In the genomic region with DNA sequence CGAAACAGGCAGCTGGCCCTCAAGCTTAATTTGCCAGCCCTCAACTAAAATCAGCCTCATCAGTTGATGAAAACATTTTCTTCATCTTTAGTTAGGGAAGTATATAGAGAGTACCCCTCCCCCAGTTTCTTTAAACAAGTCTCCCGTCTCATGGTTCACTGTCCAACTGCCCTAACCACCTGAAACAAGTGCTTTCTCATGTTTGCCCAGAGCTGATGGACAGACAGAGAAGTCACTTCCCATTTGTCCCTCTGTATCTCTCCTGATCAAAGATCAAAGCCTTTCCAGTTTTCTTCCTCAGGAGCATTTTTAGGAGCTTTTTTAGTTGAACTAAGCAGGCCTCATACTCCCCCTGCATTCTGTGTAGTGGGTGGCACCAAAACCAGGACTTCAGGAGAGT, we compare ENCODE assay signal across 1 cellular context.
A peak's percentile ranks its signal among the peaks of the same experiment; 100 is the strongest.
TF ChIP-seq lines count a peak whose summit lies in the region.

No MANE protein-coding gene starts in this region.

TF ChIP-seq in HepG2, 621 proteins besides CTCF, POLR2A, EP300 and RAD21 (continued from another document and continues in another):
- no peak for TF ChIP-seq SMARCE1 (IDR thresholded peaks at IDR 0.05; ENCODE audit: borderline replicate concordance)
- TF ChIP-seq ASH2L (IDR thresholded peaks at IDR 0.05; ENCODE audit: insufficient read length, low read depth, low read length), result no peak
- TF ChIP-seq ZC3H4 (CRISPR knock-in tag; IDR thresholded peaks at IDR 0.05; ENCODE audit: borderline replicate concordance), result no peak
- TF ChIP-seq, protein P1, sequence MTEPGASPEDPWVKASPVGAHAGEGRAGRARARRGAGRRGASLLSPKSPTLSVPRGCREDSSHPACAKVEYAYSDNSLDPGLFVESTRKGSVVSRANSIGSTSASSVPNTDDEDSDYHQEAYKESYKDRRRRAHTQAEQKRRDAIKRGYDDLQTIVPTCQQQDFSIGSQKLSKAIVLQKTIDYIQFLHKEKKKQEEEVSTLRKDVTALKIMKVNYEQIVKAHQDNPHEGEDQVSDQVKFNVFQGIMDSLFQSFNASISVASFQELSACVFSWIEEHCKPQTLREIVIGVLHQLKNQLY (CRISPR knock-in tag; IDR thresholded peaks at IDR 0.05), result 0 out of 2 replicates have a peak, but pooled peaks have one; percentile 26
- peak; percentile 21; the same call in 1 of the 2 replicates for TF ChIP-seq MIXL1 (CRISPR knock-in tag; IDR thresholded peaks at IDR 0.05)
- TF ChIP-seq, protein P2, sequence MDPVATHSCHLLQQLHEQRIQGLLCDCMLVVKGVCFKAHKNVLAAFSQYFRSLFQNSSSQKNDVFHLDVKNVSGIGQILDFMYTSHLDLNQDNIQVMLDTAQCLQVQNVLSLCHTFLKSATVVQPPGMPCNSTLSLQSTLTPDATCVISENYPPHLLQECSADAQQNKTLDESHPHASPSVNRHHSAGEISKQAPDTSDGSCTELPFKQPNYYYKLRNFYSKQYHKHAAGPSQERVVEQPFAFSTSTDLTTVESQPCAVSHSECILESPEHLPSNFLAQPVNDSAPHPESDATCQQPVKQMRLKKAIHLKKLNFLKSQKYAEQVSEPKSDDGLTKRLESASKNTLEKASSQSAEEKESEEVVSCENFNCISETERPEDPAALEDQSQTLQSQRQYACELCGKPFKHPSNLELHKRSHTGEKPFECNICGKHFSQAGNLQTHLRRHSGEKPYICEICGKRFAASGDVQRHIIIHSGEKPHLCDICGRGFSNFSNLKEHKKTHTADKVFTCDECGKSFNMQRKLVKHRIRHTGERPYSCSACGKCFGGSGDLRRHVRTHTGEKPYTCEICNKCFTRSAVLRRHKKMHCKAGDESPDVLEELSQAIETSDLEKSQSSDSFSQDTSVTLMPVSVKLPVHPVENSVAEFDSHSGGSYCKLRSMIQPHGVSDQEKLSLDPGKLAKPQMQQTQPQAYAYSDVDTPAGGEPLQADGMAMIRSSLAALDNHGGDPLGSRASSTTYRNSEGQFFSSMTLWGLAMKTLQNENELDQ (CRISPR knock-in tag; IDR thresholded peaks at IDR 0.05; ENCODE audit: borderline replicate concordance), result no peak
- no peak for TF ChIP-seq ZNF558 (CRISPR knock-in tag; IDR thresholded peaks at IDR 0.05; ENCODE audit: borderline replicate concordance)
- TF ChIP-seq HES4 (CRISPR knock-in tag; IDR thresholded peaks at IDR 0.05; ENCODE audit: borderline replicate concordance), result no peak
- peak; percentile 43; the same call in 1 of the 2 replicates for TF ChIP-seq NCOA2 (CRISPR knock-in tag; IDR thresholded peaks at IDR 0.05)
- TF ChIP-seq, protein P3, sequence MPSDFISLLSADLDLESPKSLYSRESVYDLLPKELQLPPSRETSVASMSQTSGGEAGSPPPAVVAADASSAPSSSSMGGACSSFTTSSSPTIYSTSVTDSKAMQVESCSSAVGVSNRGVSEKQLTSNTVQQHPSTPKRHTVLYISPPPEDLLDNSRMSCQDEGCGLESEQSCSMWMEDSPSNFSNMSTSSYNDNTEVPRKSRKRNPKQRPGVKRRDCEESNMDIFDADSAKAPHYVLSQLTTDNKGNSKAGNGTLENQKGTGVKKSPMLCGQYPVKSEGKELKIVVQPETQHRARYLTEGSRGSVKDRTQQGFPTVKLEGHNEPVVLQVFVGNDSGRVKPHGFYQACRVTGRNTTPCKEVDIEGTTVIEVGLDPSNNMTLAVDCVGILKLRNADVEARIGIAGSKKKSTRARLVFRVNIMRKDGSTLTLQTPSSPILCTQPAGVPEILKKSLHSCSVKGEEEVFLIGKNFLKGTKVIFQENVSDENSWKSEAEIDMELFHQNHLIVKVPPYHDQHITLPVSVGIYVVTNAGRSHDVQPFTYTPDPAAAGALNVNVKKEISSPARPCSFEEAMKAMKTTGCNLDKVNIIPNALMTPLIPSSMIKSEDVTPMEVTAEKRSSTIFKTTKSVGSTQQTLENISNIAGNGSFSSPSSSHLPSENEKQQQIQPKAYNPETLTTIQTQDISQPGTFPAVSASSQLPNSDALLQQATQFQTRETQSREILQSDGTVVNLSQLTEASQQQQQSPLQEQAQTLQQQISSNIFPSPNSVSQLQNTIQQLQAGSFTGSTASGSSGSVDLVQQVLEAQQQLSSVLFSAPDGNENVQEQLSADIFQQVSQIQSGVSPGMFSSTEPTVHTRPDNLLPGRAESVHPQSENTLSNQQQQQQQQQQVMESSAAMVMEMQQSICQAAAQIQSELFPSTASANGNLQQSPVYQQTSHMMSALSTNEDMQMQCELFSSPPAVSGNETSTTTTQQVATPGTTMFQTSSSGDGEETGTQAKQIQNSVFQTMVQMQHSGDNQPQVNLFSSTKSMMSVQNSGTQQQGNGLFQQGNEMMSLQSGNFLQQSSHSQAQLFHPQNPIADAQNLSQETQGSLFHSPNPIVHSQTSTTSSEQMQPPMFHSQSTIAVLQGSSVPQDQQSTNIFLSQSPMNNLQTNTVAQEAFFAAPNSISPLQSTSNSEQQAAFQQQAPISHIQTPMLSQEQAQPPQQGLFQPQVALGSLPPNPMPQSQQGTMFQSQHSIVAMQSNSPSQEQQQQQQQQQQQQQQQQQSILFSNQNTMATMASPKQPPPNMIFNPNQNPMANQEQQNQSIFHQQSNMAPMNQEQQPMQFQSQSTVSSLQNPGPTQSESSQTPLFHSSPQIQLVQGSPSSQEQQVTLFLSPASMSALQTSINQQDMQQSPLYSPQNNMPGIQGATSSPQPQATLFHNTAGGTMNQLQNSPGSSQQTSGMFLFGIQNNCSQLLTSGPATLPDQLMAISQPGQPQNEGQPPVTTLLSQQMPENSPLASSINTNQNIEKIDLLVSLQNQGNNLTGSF (CRISPR knock-in tag; IDR thresholded peaks at IDR 0.05), result no peak
- TF ChIP-seq, protein P4, sequence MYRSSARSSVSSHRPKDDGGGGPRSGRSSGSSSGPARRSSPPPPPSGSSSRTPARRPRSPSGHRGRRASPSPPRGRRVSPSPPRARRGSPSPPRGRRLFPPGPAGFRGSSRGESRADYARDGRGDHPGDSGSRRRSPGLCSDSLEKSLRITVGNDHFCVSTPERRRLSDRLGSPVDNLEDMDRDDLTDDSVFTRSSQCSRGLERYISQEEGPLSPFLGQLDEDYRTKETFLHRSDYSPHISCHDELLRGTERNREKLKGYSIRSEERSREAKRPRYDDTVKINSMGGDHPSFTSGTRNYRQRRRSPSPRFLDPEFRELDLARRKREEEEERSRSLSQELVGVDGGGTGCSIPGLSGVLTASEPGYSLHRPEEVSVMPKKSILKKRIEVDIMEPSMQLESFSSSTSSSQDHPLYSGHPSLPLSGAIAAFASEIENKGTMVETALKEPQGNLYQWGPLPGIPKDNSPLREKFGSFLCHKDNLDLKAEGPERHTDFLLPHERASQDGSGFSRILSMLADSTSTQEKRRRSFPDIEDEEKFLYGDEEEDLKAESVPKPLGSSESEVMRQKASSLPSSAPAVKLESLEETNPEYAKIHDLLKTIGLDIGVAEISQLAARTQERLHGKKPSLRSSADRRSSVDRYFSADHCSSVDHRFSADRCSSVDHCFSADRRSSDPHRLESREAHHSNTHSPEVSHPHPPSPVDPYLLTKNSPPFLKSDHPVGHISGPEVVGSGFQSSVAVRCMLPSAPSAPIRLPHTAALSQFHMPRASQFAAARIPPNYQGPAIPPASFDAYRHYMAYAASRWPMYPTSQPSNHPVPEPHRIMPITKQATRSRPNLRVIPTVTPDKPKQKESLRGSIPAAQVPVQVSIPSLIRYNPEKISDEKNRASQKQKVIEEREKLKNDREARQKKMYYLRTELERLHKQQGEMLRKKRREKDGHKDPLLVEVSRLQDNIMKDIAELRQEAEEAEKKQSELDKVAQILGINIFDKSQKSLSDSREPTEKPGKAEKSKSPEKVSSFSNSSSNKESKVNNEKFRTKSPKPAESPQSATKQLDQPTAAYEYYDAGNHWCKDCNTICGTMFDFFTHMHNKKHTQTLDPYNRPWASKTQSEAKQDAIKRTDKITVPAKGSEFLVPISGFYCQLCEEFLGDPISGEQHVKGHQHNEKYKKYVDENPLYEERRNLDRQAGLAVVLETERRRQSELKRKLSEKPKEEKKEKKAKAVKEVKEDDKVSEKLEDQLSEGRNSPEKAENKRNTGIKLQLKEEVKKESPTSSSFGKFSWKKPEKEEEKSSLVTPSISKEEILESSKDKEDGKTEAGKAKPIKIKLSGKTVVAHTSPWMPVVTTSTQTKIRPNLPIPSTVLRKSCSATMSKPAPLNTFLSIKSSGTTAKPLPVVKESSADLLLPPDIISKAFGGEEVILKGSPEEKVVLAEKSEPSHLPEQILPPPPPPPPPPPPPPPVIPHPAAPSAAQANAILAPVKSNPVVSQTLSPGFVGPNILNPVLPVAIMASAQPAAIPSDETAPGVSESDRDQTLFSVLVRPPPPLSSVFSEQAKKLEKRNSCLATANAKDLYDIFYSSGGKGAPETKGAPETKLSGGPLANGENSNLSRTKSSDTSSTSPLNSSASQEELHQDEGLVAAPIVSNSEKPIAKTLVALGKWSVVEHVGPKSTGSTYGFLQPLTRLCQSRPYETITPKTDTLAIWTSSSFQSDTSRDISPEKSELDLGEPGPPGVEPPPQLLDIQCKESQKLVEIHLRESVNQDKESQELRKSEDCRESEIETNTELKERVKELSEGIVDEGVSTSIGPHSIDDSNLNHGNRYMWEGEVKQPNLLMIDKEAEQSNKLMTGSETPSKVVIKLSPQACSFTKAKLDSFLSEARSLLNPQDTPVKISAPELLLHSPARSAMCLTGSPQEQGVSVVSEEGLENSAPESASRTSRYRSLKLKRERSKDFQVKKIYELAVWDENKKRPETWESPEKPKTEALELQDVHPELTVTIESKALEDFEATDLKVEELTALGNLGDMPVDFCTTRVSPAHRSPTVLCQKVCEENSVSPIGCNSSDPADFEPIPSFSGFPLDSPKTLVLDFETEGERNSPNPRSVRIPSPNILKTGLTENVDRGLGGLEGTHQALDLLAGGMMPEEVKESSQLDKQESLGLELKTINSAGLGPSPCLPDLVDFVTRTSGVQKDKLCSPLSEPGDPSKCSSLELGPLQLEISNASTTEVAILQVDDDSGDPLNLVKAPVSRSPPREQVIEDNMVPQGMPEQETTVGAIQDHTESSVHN (CRISPR knock-in tag; IDR thresholded peaks at IDR 0.05), result no peak
- no peak for TF ChIP-seq ARNT2 (CRISPR knock-in tag; IDR thresholded peaks at IDR 0.05; ENCODE audit: low read depth)
- no peak for TF ChIP-seq SRF (IDR thresholded peaks at IDR 0.05; ENCODE audit: low read depth, low read length)
- no peak for TF ChIP-seq ZNF510 (CRISPR knock-in tag; IDR thresholded peaks at IDR 0.05; ENCODE audit: low read depth)
- no peak for TF ChIP-seq SMAD9 (CRISPR knock-in tag; IDR thresholded peaks at IDR 0.05)
- TF ChIP-seq ZNF460 (CRISPR knock-in tag; IDR thresholded peaks at IDR 0.05; ENCODE audit: borderline replicate concordance), result no peak
- peak; percentile 46; the same call in 1 of the 2 replicates for TF ChIP-seq SAP130 (CRISPR knock-in tag; IDR thresholded peaks at IDR 0.05; ENCODE audit: low read depth)
- TF ChIP-seq MED8 (CRISPR knock-in tag; IDR thresholded peaks at IDR 0.05; ENCODE audit: insufficient replicate concordance), result no peak
- TF ChIP-seq, protein P5, sequence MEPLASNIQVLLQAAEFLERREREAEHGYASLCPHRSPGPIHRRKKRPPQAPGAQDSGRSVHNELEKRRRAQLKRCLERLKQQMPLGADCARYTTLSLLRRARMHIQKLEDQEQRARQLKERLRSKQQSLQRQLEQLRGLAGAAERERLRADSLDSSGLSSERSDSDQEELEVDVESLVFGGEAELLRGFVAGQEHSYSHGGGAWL (CRISPR knock-in tag; IDR thresholded peaks at IDR 0.05), result no peak
- TF ChIP-seq ZNF749 (CRISPR knock-in tag; IDR thresholded peaks at IDR 0.05; ENCODE audit: borderline replicate concordance), result no peak
- no peak for TF ChIP-seq ZNF496 (CRISPR knock-in tag; IDR thresholded peaks at IDR 0.05; ENCODE audit: insufficient replicate concordance)
- no peak for TF ChIP-seq FOXA1 (IDR thresholded peaks at IDR 0.05)
- peak; percentile 57 for TF ChIP-seq FOXA1 (CRISPR knock-in tag; IDR thresholded peaks at IDR 0.05)
- no peak for TF ChIP-seq KMT2B (CRISPR knock-in tag; IDR thresholded peaks at IDR 0.05)
- TF ChIP-seq ERF (CRISPR knock-in tag; IDR thresholded peaks at IDR 0.05), result no peak
- TF ChIP-seq, protein P6, sequence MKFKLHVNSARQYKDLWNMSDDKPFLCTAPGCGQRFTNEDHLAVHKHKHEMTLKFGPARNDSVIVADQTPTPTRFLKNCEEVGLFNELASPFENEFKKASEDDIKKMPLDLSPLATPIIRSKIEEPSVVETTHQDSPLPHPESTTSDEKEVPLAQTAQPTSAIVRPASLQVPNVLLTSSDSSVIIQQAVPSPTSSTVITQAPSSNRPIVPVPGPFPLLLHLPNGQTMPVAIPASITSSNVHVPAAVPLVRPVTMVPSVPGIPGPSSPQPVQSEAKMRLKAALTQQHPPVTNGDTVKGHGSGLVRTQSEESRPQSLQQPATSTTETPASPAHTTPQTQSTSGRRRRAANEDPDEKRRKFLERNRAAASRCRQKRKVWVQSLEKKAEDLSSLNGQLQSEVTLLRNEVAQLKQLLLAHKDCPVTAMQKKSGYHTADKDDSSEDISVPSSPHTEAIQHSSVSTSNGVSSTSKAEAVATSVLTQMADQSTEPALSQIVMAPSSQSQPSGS (CRISPR knock-in tag; IDR thresholded peaks at IDR 0.05), result 0 out of 2 replicates have a peak, but pooled peaks have one; percentile 26
- TF ChIP-seq MED13 (CRISPR knock-in tag; IDR thresholded peaks at IDR 0.05), result no peak
- TF ChIP-seq, protein P7, sequence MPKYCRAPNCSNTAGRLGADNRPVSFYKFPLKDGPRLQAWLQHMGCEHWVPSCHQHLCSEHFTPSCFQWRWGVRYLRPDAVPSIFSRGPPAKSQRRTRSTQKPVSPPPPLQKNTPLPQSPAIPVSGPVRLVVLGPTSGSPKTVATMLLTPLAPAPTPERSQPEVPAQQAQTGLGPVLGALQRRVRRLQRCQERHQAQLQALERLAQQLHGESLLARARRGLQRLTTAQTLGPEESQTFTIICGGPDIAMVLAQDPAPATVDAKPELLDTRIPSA (CRISPR knock-in tag; IDR thresholded peaks at IDR 0.05; ENCODE audit: borderline replicate concordance), result no peak
- no peak for TF ChIP-seq CBX5 (CRISPR knock-in tag; IDR thresholded peaks at IDR 0.05; ENCODE audit: borderline replicate concordance)
- no peak for TF ChIP-seq ZBTB3 (CRISPR knock-in tag; IDR thresholded peaks at IDR 0.05; ENCODE audit: borderline replicate concordance, low read depth)
- no peak for TF ChIP-seq MTA3 (CRISPR knock-in tag; IDR thresholded peaks at IDR 0.05)
- TF ChIP-seq KMT2A (CRISPR knock-in tag; IDR thresholded peaks at IDR 0.05), result no peak
- TF ChIP-seq ZNF607 (CRISPR knock-in tag; IDR thresholded peaks at IDR 0.05; ENCODE audit: borderline replicate concordance), result no peak
- no peak for TF ChIP-seq LCORL (IDR thresholded peaks at IDR 0.05)
- TF ChIP-seq LCORL (CRISPR knock-in tag; IDR thresholded peaks at IDR 0.05), result peak; percentile 54
- no peak for TF ChIP-seq ZNF383 (CRISPR knock-in tag; IDR thresholded peaks at IDR 0.05; ENCODE audit: borderline replicate concordance)
- no peak for TF ChIP-seq FOSL2 (CRISPR knock-in tag; IDR thresholded peaks at IDR 0.05)
- no peak for TF ChIP-seq SRSF4 (IDR thresholded peaks at IDR 0.05; ENCODE audit: low read depth, low read length, poor library complexity, severe bottlenecking)
- TF ChIP-seq RNF2 (conservative IDR thresholded peaks at IDR 0.05; ENCODE audit: low read depth), result no peak
- 0 out of 2 replicates have a peak, but pooled peaks have one; percentile 21 for TF ChIP-seq ZNF292 (CRISPR knock-in tag; IDR thresholded peaks at IDR 0.05; ENCODE audit: borderline replicate concordance, low read depth)
- TF ChIP-seq ZNF720 (CRISPR knock-in tag; IDR thresholded peaks at IDR 0.05), result no peak
- no peak for TF ChIP-seq KLF16 (CRISPR knock-in tag; IDR thresholded peaks at IDR 0.05)
- no peak for TF ChIP-seq GFI1 (CRISPR knock-in tag; IDR thresholded peaks at IDR 0.05; ENCODE audit: borderline replicate concordance)
- no peak for TF ChIP-seq ZNF660 (CRISPR knock-in tag; IDR thresholded peaks at IDR 0.05; ENCODE audit: borderline replicate concordance, low read depth)
- no peak for TF ChIP-seq TEAD2 (CRISPR knock-in tag; IDR thresholded peaks at IDR 0.05)
